In the genomic region with DNA sequence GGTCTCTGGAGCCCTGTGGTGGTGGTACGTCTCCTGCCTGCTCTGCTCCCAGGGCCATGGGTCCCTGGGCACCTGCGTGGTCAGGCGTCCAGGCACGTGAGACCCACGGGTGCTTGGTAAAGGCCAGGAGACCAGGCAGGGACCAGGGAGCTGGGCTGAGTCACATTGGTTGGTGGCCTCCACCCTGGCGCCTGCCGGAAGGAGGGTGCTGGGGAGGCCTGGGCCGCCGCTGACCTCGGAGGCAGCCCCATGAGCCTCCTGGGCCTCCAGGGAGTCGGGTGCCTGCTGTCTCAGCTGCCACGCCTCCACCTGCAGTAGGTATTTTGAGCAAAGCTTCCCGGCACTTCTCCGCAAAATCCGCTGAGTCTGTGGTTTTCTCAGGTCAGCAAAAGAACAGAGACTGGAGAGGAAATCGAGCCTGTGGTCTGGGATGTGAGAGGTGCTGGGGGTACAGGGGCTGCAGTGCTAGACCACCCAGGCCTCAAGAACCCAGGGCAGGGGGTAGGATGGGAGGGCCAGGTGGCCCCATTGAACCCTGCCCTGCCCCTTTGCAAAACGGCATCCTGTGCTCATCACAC, we compare ENCODE assay signal across 29 cellular contexts. TPM values are rescaled to one million over a fixed set of nuclear protein-coding genes. Genes with fewer than 3 reads are reported as not detected.
DNase-seq lines count a peak whose midpoint lies in the region; ATAC-seq, FAIRE-seq and TF ChIP-seq lines count a peak whose summit lies in the region.
"Had no signal": no experiment of that assay in that cellular context is flagged by ENCODE, and none has a peak within 500 bp of the region (broad histone marks: within the 10 kb centered on the region; RNA-seq: fewer than 3 reads in every experiment).

No MANE protein-coding gene starts in this region.

- H3K4ac ChIP-seq in IMR-90 (ENCODE audit: low read depth, low read length), result no peak overlapping the region
- no peak overlapping the region for H3K4ac ChIP-seq in H1 (replicated peaks; ENCODE audit: insufficient read length, low read depth, low read length)

- peaks cover 69% of the 10 kb centered on the region for H3K27me3 Mint-ChIP-seq in mesothelial cell of epicardium (ENCODE audit: low read depth)

- in situ Hi-C loops in IMR-90 (cut with MboI; ENCODE audit: low sequenced_read_pairs), result no loop called here

- H4K5ac ChIP-seq in IMR-90 (ENCODE audit: low read depth, low read length) (no peak overlapping the region), H1 (ENCODE audit: insufficient read length, low read depth, low read length) (no peak overlapping the region)

- no peak for DNase-seq in IMR-90
- no peak for DNase-seq in H1 (ENCODE audit: low read depth in 1 of 2, low spot score in 2 of 2)
- DNase-seq in vagina (ENCODE audit: extremely low spot score in 2 of 2), result no peak
- no peak for DNase-seq in mesothelial cell of epicardium (ENCODE audit: low spot score in 2 of 2, unreplicated experiment in 2 of 2)
- DNase-seq in DMS114 treated with DMSO at 0.1 percent for 48 hours (lab: John Stamatoyannopoulos, UW; ENCODE audit: unreplicated experiment), result no peak
- no peak for DNase-seq in activated CD8-positive, alpha-beta memory T cell treated with anti-CD3 and anti-CD28 coated beads, Interleukin-2, amount 50 U/mL, for 4 hours
- DNase-seq: ACHN; BE2C; CD4-positive, CD25-positive, alpha-beta regulatory T cell; DMS79; EL; GDM1; HCEC 1CT; Karpas-422; NCI-H1105; NCI-H1436 treated with DMSO at 0.1 percent for 48 hours; NCI-H1930; NCI-H2107; NCI-H446; NCI-H526; NCI-H82; NK-92 treated with Interleukin-12 subunit alpha and Interleukin-12 subunit beta, amount 100 ng/mL, for 24 hours; SHP77 treated with DMSO at 0.1 percent for 48 hours had no signal

- TF ChIP-seq POLR2A in IMR-90 (IDR thresholded peaks at IDR 0.05; ENCODE audit: low read depth, low read length), result no peak
- TF ChIP-seq POLR2A in H1 (IDR thresholded peaks at IDR 0.05; ENCODE audit: control extremely low read depth in 1 of 2, low read depth in 2 of 2, low read length in 2 of 2), result no peak
- no peak for TF ChIP-seq POLR2A in vagina (IDR thresholded peaks at IDR 0.05)

- H3K27me3 ChIP-seq in BLaER1 treated with 17β-estradiol and CSF1 and Interleukin-3, amounts not matched to agents 10 nM and 100 nM, result peaks cover 17 to 29% (median 25%) of the 10 kb centered on the region in 11 experiments; a peak in 20 of 22 replicates
- H3K27me3 ChIP-seq in IMR-90 (ENCODE audit: control insufficient read depth, insufficient read depth, low read length), result peaks cover 34% of the 10 kb centered on the region
- peaks cover 17 to 30% (median 26%) of the 10 kb centered on the region in 4 experiments for H3K27me3 ChIP-seq in H1 (replicated peaks in 1 of 4; ENCODE audit: control insufficient read depth in 3 of 4, extremely low read depth in 1 of 4, insufficient read depth in 3 of 4, low read length in 3 of 4)
- H3K27me3 ChIP-seq in vagina, result no peaks in the 10 kb centered on the region

- H2BK120ac ChIP-seq in IMR-90 (ENCODE audit: low read depth, low read length), result no peak overlapping the region
- H2BK120ac ChIP-seq in H1 (replicated peaks; ENCODE audit: low read depth, low read length), result no peak overlapping the region

- H2AK5ac ChIP-seq in IMR-90 (ENCODE audit: low read depth, low read length), result no peak overlapping the region; the same call in 1 of the 2 replicates
- peak overlapping the region; percentile 65; the same call in 1 of the 2 replicates for H2AK5ac ChIP-seq in H1 (ENCODE audit: low read depth, low read length)

- H3K56ac ChIP-seq in IMR-90 (ENCODE audit: extremely low read depth, insufficient read depth, low read length) (no peak overlapping the region), H1 (replicated peaks; ENCODE audit: insufficient read length, low read depth, low read length) (no peak overlapping the region)

- ATAC-seq in IMR-90 (ENCODE audit: low read depth), result no peak
- ATAC-seq: GM12878, GM23338, Panc1 had no signal

- H2BK5ac ChIP-seq in IMR-90 (ENCODE audit: low read depth, low read length, poor library complexity, severe bottlenecking), result no peak overlapping the region
- no peak overlapping the region for H2BK5ac ChIP-seq in H1 (ENCODE audit: low read depth, low read length)

- no peaks in the 10 kb centered on the region for H3K36me3 ChIP-seq in BLaER1 treated with 17β-estradiol and CSF1 and Interleukin-3, amounts not matched to agents 10 nM and 100 nM
- no peaks in the 10 kb centered on the region for H3K36me3 ChIP-seq in IMR-90 (ENCODE audit: control insufficient read depth, insufficient read depth, low read length)
- H3K36me3 ChIP-seq in H1 (ENCODE audit: control insufficient read depth in 2 of 4, insufficient read depth in 4 of 4, low read length in 3 of 4), result no peaks in the 10 kb centered on the region; a peak in 1 of 8 replicates
- no peaks in the 10 kb centered on the region for H3K36me3 ChIP-seq in vagina
- H3K36me3 ChIP-seq: BE2C had no signal

- intact Hi-C loops in IMR-90 (cut with micrococcal nuclease) (no loop called here), vagina (cut with DNase I) (no loop called here)

- H3K9me3 Mint-ChIP-seq in mesothelial cell of epicardium, result no peaks in the 10 kb centered on the region

- H2AK9ac ChIP-seq in IMR-90 (replicated peaks; ENCODE audit: low read depth, low read length, poor library complexity), result no peak overlapping the region

- no peak overlapping the region for H3K23ac ChIP-seq in IMR-90 (ENCODE audit: low read depth, low read length)
- H3K23ac ChIP-seq in H1 (ENCODE audit: insufficient read length), result no peak overlapping the region

- H3K9ac ChIP-seq in BLaER1 treated with 17β-estradiol and CSF1 and Interleukin-3, amounts not matched to agents 10 nM and 100 nM, result peak overlapping the region in 3 of 11 experiments; percentile 6 to 53 (median 35); a peak in 3 of 22 replicates
- H3K9ac ChIP-seq in IMR-90 (ENCODE audit: low read depth, low read length) (no peak overlapping the region), H1 (replicated peaks in 1 of 4; ENCODE audit: extremely low read depth in 1 of 4, low read depth in 3 of 4, low read length in 3 of 4) (no peak overlapping the region)

- no peak overlapping the region for H3K4me3 Mint-ChIP-seq in mesothelial cell of epicardium
- H3K4me3 Mint-ChIP-seq: CD4-positive, CD25-positive, alpha-beta regulatory T cell; GM23338 had no signal

- no TSS peak for BruUV-seq in IMR-90 (replicated peaks; lab: Mats Ljungman, UMichigan)

- H4K8ac ChIP-seq in IMR-90 (ENCODE audit: low read depth in 2 of 2, low read length in 2 of 2) (no peak overlapping the region), H1 (ENCODE audit: extremely low read depth, insufficient read depth, low read length) (no peak overlapping the region)

- CTCF ChIA-PET in IMR-90 (lab: Yijun Ruan, JAX) (no interaction called here), H1 (lab: Charles Lee; ENCODE audit: partially characterized antibody) (interaction anchor here (0.6 kb wide), 1 partner anchor 18 kb away, joined by 3 read pairs; no protein-coding TSS in a partner anchor)

- H2BK20ac ChIP-seq in IMR-90 (ENCODE audit: low read depth, low read length) (no peak overlapping the region), H1 (ENCODE audit: low read length) (no peak overlapping the region)

- no peak overlapping the region for H2BK12ac ChIP-seq in H1 (ENCODE audit: low read depth, low read length)

- H4K20me1 ChIP-seq in BLaER1 treated with 17β-estradiol and CSF1 and Interleukin-3, amounts not matched to agents 10 nM and 100 nM, result peaks cover 0 to 6% (median 0%) of the 10 kb centered on the region in 11 experiments; a peak in 1 of 22 replicates
- H4K20me1 ChIP-seq in IMR-90 (ENCODE audit: insufficient read depth, low read length) (0 out of 2 replicates have a peak, but pooled peaks cover 7% of the 10 kb centered on the region), H1 (replicated peaks in 1 of 2; ENCODE audit: control insufficient read depth in 1 of 2, insufficient read depth in 2 of 2, low read length in 2 of 2) (peaks cover 8 to 12% of the 10 kb centered on the region in 2 experiments)

- H3K4me3 ChIP-seq in BLaER1 treated with 17β-estradiol and CSF1 and Interleukin-3, amounts not matched to agents 10 nM and 100 nM, result no peak overlapping the region
- H3K4me3 ChIP-seq in IMR-90 (ENCODE audit: insufficient read depth, low read depth, low read length) (no peak overlapping the region), H1 (ENCODE audit: extremely low read depth in 1 of 4, insufficient read depth in 2 of 4, low read depth in 3 of 4, low read length in 4 of 4) (no peak overlapping the region), vagina (no peak overlapping the region)
- H3K4me3 ChIP-seq: GM12878, GM23338 had no signal

- peak overlapping the region; percentile 55 to 83 (median 75) for H3K4me2 ChIP-seq in BLaER1 treated with 17β-estradiol and CSF1 and Interleukin-3, amounts not matched to agents 10 nM and 100 nM
- H3K4me2 ChIP-seq in IMR-90 (ENCODE audit: low read depth, low read length) (no peak overlapping the region), H1 (ENCODE audit: insufficient read depth in 1 of 2, low read depth in 2 of 2, low read length in 2 of 2) (no peak overlapping the region)
- H3K4me2 ChIP-seq: GM23338 had no signal

- no peak overlapping the region for H2BK15ac ChIP-seq in IMR-90 (ENCODE audit: low read depth, low read length)
- H2BK15ac ChIP-seq in H1 (ENCODE audit: low read length), result no peak overlapping the region

- 82% methylated on average over 10 of the region's 17 CpGs; no CpG with 5 or more reads in 1 of the 2 experiments for WGBS in IMR-90 (ENCODE audit: extremely low coverage in 2 of 2, insufficient read length in 1 of 2), 2 experiments
- 77% methylated on average over 17 of the region's 17 CpGs; no CpG with 5 or more reads in 1 of the 2 experiments for WGBS in H1 (ENCODE audit: extremely low coverage in 1 of 2, insufficient coverage in 1 of 2, insufficient read length in 1 of 2, insufficient replicate concordance in 2 of 2, low coverage in 1 of 2, low lambda C conversion rate in 2 of 2, missing lambda C conversion rate in 1 of 2), 2 experiments

- TF ChIP-seq RAD21 in IMR-90 (IDR thresholded peaks at IDR 0.05; ENCODE audit: low read length) (no peak), H1 (IDR thresholded peaks at IDR 0.05 in 1 of 2, conservative IDR thresholded peaks at IDR 0.05 in 1 of 2; ENCODE audit: low read depth in 2 of 2, low read length in 2 of 2) (no peak)

- H3K4me1 Mint-ChIP-seq in mesothelial cell of epicardium, result peaks cover 4% of the 10 kb centered on the region

- no peak overlapping the region for H2AFZ ChIP-seq in IMR-90 (replicated peaks; ENCODE audit: low read length, poor library complexity)
- H2AFZ ChIP-seq in H1 (ENCODE audit: low read length), result no peak overlapping the region
- H2AFZ ChIP-seq: GM23338 had no signal

- no peak overlapping the region for H3K27ac ChIP-seq in BLaER1 treated with 17β-estradiol and CSF1 and Interleukin-3, amounts not matched to agents 10 nM and 100 nM
- no peak overlapping the region for H3K27ac ChIP-seq in IMR-90 (ENCODE audit: insufficient read depth, low read length)
- no peak overlapping the region for H3K27ac ChIP-seq in H1 (ENCODE audit: low read depth, low read length)
- H3K27ac ChIP-seq in vagina, result peak overlapping the region; percentile 50

- no peaks in the 10 kb centered on the region for H3K36me3 Mint-ChIP-seq in mesothelial cell of epicardium
- H3K36me3 Mint-ChIP-seq: CD4-positive, CD25-positive, alpha-beta regulatory T cell had no signal

- H4K91ac ChIP-seq in IMR-90 (ENCODE audit: insufficient read depth, low read depth, low read length) (no peak overlapping the region), H1 (replicated peaks; ENCODE audit: insufficient read length, low read length) (no peak overlapping the region)

- H3K4me1 ChIP-seq in BLaER1 treated with 17β-estradiol and CSF1 and Interleukin-3, amounts not matched to agents 10 nM and 100 nM, result peaks cover 8 to 28% (median 21%) of the 10 kb centered on the region in 10 experiments
- H3K4me1 ChIP-seq in IMR-90 (ENCODE audit: control insufficient read depth, insufficient read depth, low read length), result no peaks in the 10 kb centered on the region; the same call in 1 of the 2 replicates
- H3K4me1 ChIP-seq in H1 (replicated peaks in 1 of 4; ENCODE audit: control insufficient read depth in 3 of 4, insufficient read depth in 4 of 4, low read length in 3 of 4), result peaks cover 0 to 3% (median 1%) of the 10 kb centered on the region in 4 experiments; a peak in 3 of 7 replicates
- H3K4me1 ChIP-seq in vagina, result peaks cover 36% of the 10 kb centered on the region
- H3K4me1 ChIP-seq: BE2C had no signal

- H3K79me2 ChIP-seq in H1 (ENCODE audit: control insufficient read depth in 1 of 2, insufficient read depth in 2 of 2, low read length in 2 of 2), result no peaks in the 10 kb centered on the region

- 0 out of 22 replicates have a peak, but pooled peaks cover 0 to 4% (median 0%) of the 10 kb centered on the region in 11 experiments for H3K9me3 ChIP-seq in BLaER1 treated with 17β-estradiol and CSF1 and Interleukin-3, amounts not matched to agents 10 nM and 100 nM (replicated peaks in 1 of 11)
- peaks cover 2% of the 10 kb centered on the region; the same call in 1 of the 2 replicates for H3K9me3 ChIP-seq in IMR-90 (ENCODE audit: control insufficient read depth, insufficient read depth, low read length)
- H3K9me3 ChIP-seq in H1 (ENCODE audit: insufficient read depth in 2 of 2, low read depth in 1 of 2, low read length in 1 of 2), result no peaks in the 10 kb centered on the region
- H3K9me3 ChIP-seq in vagina, result no peaks in the 10 kb centered on the region
- H3K9me3 ChIP-seq: BE2C had no signal

- TF ChIP-seq EP300 in H1 (IDR thresholded peaks at IDR 0.05; ENCODE audit: borderline replicate concordance in 1 of 2, low read depth in 2 of 2, low read length in 2 of 2), result no peak

- no peaks in the 10 kb centered on the region for H3K79me1 ChIP-seq in IMR-90 (ENCODE audit: low read depth in 1 of 2, low read length in 2 of 2)
- no peaks in the 10 kb centered on the region for H3K79me1 ChIP-seq in H1 (ENCODE audit: low read depth, low read length)

- no peak overlapping the region for H3K18ac ChIP-seq in IMR-90 (ENCODE audit: low read depth, low read length)
- H3K18ac ChIP-seq in H1 (ENCODE audit: extremely low read depth, low read length), result no peak overlapping the region; the same call in 1 of the 2 replicates

- H3K14ac ChIP-seq in IMR-90 (replicated peaks; ENCODE audit: low read depth, low read length) (no peak overlapping the region), H1 (ENCODE audit: insufficient read length) (no peak overlapping the region)

- POLR2A ChIA-PET in IMR-90 (lab: Charles Lee; ENCODE audit: unreplicated experiment), result no interaction called here
- POLR2A ChIA-PET in H1 (lab: Charles Lee; ENCODE audit: partially characterized antibody), result no interaction called here

- peaks cover 4% of the 10 kb centered on the region; the same call in 1 of the 2 replicates for H3K9me1 ChIP-seq in IMR-90 (ENCODE audit: insufficient read depth, low read length)

- H3K23me2 ChIP-seq in H1 (ENCODE audit: low read depth, low read length), result peaks cover 8% of the 10 kb centered on the region; the same call in 1 of the 2 replicates

- H3K27ac Mint-ChIP-seq in mesothelial cell of epicardium, result no peak overlapping the region
- H3K27ac Mint-ChIP-seq: CD4-positive, CD25-positive, alpha-beta regulatory T cell; GM23338 had no signal

- dilution Hi-C loops in IMR-90 (cut with HindIII; ENCODE audit: low sequenced_read_pairs, unreplicated experiment), result no loop called here

- FAIRE-seq in H1 (lab: Jason Lieb, UNC), result no peak
- FAIRE-seq: D721Med, GM12878 had no signal

- TF ChIP-seq CTCF in IMR-90 (conservative IDR thresholded peaks at IDR 0.05; ENCODE audit: low read depth, low read length) (no peak), H1 (IDR thresholded peaks at IDR 0.05; ENCODE audit: control extremely low read depth in 1 of 3, insufficient read depth in 1 of 3, low read depth in 1 of 3, low read length in 3 of 3) (no peak), vagina (IDR thresholded peaks at IDR 0.05) (no peak), mesothelial cell of epicardium (IDR thresholded peaks at IDR 0.05; ENCODE audit: unreplicated experiment) (no peak)

RNA-seq across cellular contexts. Expression of gene PLK5, which starts 3.6 kb away (rescaled TPM):
- total RNA-seq in IMR-90 (2012; rRNA removed) (not detected in 2 replicates), vagina (0.49 TPM), mesothelial cell of epicardium (0.38 to 0.51 TPM (median 0.38 TPM) in 3 replicates)
- polyA plus RNA-seq in IMR-90 (2012; rRNA removed) (0.04 TPM in 1 of 2 replicates, not detected in the other), H1 (2011; rRNA removed) (0.45 and 0.82 TPM in 2 replicates)
- polyA plus RNA-seq in IMR-90 (2012; cell fraction: cytosol; rRNA removed), result 0.05 TPM in 1 of 2 replicates, not detected in the other
- polyA plus RNA-seq in IMR-90 (2012; cell fraction: nucleus; rRNA removed; ENCODE audit: low replicate concordance), result 0.76 and 1.1 TPM in 2 replicates
- total RNA-seq in H1 (2021; fragmentation: NEBNext Ultra II Directional; extraction: Animal tissue kit (Norgen Biotek cat#: 25700)), result 0.43 and 1.2 TPM in 2 replicates
- polyA plus RNA-seq in H1 (2011; cell fraction: cytosol; rRNA removed), result 0.69 TPM
- polyA plus RNA-seq in H1 (2011; cell fraction: nucleus; rRNA removed), result 4.9 TPM
- polyA plus RNA-seq in H1 (2012, experiment 1 of 2), result 0.56 to 0.73 TPM (median 0.64 TPM) in 3 of 4 replicates, not detected in the other
- polyA plus RNA-seq in H1 (2012, experiment 2 of 2), result 0.29 TPM
- 0.81 TPM for polyA plus RNA-seq in H1 (2013, experiment 1 of 2)
- 0.33 TPM for polyA plus RNA-seq in H1 (2013, experiment 2 of 2)
- 0.06 and 0.29 TPM in 2 replicates for polyA minus RNA-seq in H1 (2011; rRNA and poly(A)+ RNA removed)
- 0.66 TPM for polyA minus RNA-seq in H1 (2011; cell fraction: cytosol; rRNA and poly(A)+ RNA removed)
- polyA minus RNA-seq in H1 (2011; cell fraction: nucleus; rRNA and poly(A)+ RNA removed), result 1.5 TPM
- total RNA-seq: CD4-positive, CD25-positive, alpha-beta regulatory T cell; T-helper 1 cell treated with Interleukin-12 subunit alpha and Interleukin-12 subunit beta and Interleukin-4 antibody, amounts not matched to agents 30 ng/mL and 1 ng/mL, for 36 hours had no signal
- polyA plus RNA-seq: CD4-positive, CD25-positive, alpha-beta regulatory T cell; GM12878 had no signal

RNA-seq across cellular contexts. Expression of gene ADAMTSL5, which starts 7.5 kb away (rescaled TPM):
- 0.83 and 0.90 TPM in 2 replicates for total RNA-seq in IMR-90 (2012; rRNA removed)
- polyA plus RNA-seq in IMR-90 (2012; rRNA removed), result 10.8 and 13.4 TPM in 2 replicates
- polyA plus RNA-seq in IMR-90 (2012; cell fraction: cytosol; rRNA removed), result 7.7 and 13.2 TPM in 2 replicates
- polyA plus RNA-seq in IMR-90 (2012; cell fraction: nucleus; rRNA removed; ENCODE audit: low replicate concordance), result 31.7 and 79.5 TPM in 2 replicates
- total RNA-seq in H1 (2021; fragmentation: NEBNext Ultra II Directional; extraction: Animal tissue kit (Norgen Biotek cat#: 25700)), result 0.99 and 1.4 TPM in 2 replicates
- polyA plus RNA-seq in H1 (2011; rRNA removed), result 0.82 and 2.6 TPM in 2 replicates
- polyA plus RNA-seq in H1 (2011; cell fraction: cytosol; rRNA removed), result 1.0 TPM
- polyA plus RNA-seq in H1 (2011; cell fraction: nucleus; rRNA removed), result 2.7 TPM
- polyA plus RNA-seq in H1 (2012, experiment 1 of 2), result 0.42 to 0.86 TPM (median 0.67 TPM) in 4 replicates
- 0.30 TPM for polyA plus RNA-seq in H1 (2012, experiment 2 of 2)
- polyA plus RNA-seq in H1 (2013, experiment 1 of 2), result 0.26 TPM
- polyA plus RNA-seq in H1 (2013, experiment 2 of 2), result 0.42 TPM
- 0.09 and 0.49 TPM in 2 replicates for polyA minus RNA-seq in H1 (2011; rRNA and poly(A)+ RNA removed)
- polyA minus RNA-seq in H1 (2011; cell fraction: cytosol; rRNA and poly(A)+ RNA removed), result not detected
- polyA minus RNA-seq in H1 (2011; cell fraction: nucleus; rRNA and poly(A)+ RNA removed), result 0.40 TPM
- 22.6 TPM for total RNA-seq in vagina
- total RNA-seq in mesothelial cell of epicardium, result 4.0 to 4.6 TPM (median 4.3 TPM) in 3 replicates

RNA-seq across cellular contexts. Expression of gene REEP6, which starts 29.3 kb away (rescaled TPM):
- 1.3 and 1.7 TPM in 2 replicates for total RNA-seq in IMR-90 (2012; rRNA removed)
- 2.2 and 3.2 TPM in 2 replicates for polyA plus RNA-seq in IMR-90 (2012; rRNA removed)
- 2.8 and 4.8 TPM in 2 replicates for polyA plus RNA-seq in IMR-90 (2012; cell fraction: cytosol; rRNA removed)
- 2.0 and 2.7 TPM in 2 replicates for polyA plus RNA-seq in IMR-90 (2012; cell fraction: nucleus; rRNA removed; ENCODE audit: low replicate concordance)
- total RNA-seq in H1 (2021; fragmentation: NEBNext Ultra II Directional; extraction: Animal tissue kit (Norgen Biotek cat#: 25700)), result 12.6 and 13.4 TPM in 2 replicates
- 20.7 and 31.4 TPM in 2 replicates for polyA plus RNA-seq in H1 (2011; rRNA removed)
- polyA plus RNA-seq in H1 (2011; cell fraction: cytosol; rRNA removed), result 12.6 TPM
- 14.4 TPM for polyA plus RNA-seq in H1 (2011; cell fraction: nucleus; rRNA removed)
- 8.7 to 19.5 TPM (median 15.4 TPM) in 4 replicates for polyA plus RNA-seq in H1 (2012, experiment 1 of 2)
- polyA plus RNA-seq in H1 (2012, experiment 2 of 2), result 12.8 TPM
- 17.9 TPM for polyA plus RNA-seq in H1 (2013, experiment 1 of 2)
- 25.1 TPM for polyA plus RNA-seq in H1 (2013, experiment 2 of 2)
- 4.2 and 5.5 TPM in 2 replicates for polyA minus RNA-seq in H1 (2011; rRNA and poly(A)+ RNA removed)
- 13.8 TPM for polyA minus RNA-seq in H1 (2011; cell fraction: cytosol; rRNA and poly(A)+ RNA removed)
- polyA minus RNA-seq in H1 (2011; cell fraction: nucleus; rRNA and poly(A)+ RNA removed), result 6.6 TPM
- total RNA-seq in vagina, result 6.1 TPM
- 3.6 to 3.9 TPM (median 3.8 TPM) in 3 replicates for total RNA-seq in mesothelial cell of epicardium

RNA-seq across cellular contexts. Expression of gene PCSK4, which starts 30.1 kb away (rescaled TPM):
- total RNA-seq in IMR-90 (2012; rRNA removed) (0.56 and 0.72 TPM in 2 replicates), vagina (5.4 TPM), mesothelial cell of epicardium (20.9 to 24.0 TPM (median 22.6 TPM) in 3 replicates)
- polyA plus RNA-seq in IMR-90 (2012; rRNA removed) (1.7 and 2.9 TPM in 2 replicates), H1 (2011; rRNA removed) (10.7 and 18.3 TPM in 2 replicates)
- 0.29 and 1.2 TPM in 2 replicates for polyA plus RNA-seq in IMR-90 (2012; cell fraction: cytosol; rRNA removed)
- 31.5 and 85.3 TPM in 2 replicates for polyA plus RNA-seq in IMR-90 (2012; cell fraction: nucleus; rRNA removed; ENCODE audit: low replicate concordance)
- 9.7 and 9.8 TPM in 2 replicates for total RNA-seq in H1 (2021; fragmentation: NEBNext Ultra II Directional; extraction: Animal tissue kit (Norgen Biotek cat#: 25700))
- 13.4 TPM for polyA plus RNA-seq in H1 (2011; cell fraction: cytosol; rRNA removed)
- 104 TPM for polyA plus RNA-seq in H1 (2011; cell fraction: nucleus; rRNA removed)
- 7.7 to 16.1 TPM (median 11.6 TPM) in 4 replicates for polyA plus RNA-seq in H1 (2012, experiment 1 of 2)
- 5.0 TPM for polyA plus RNA-seq in H1 (2012, experiment 2 of 2)
- 8.5 TPM for polyA plus RNA-seq in H1 (2013, experiment 1 of 2)
- polyA plus RNA-seq in H1 (2013, experiment 2 of 2), result 5.6 TPM
- 1.6 and 1.9 TPM in 2 replicates for polyA minus RNA-seq in H1 (2011; rRNA and poly(A)+ RNA removed)
- polyA minus RNA-seq in H1 (2011; cell fraction: cytosol; rRNA and poly(A)+ RNA removed), result 8.1 TPM
- polyA minus RNA-seq in H1 (2011; cell fraction: nucleus; rRNA and poly(A)+ RNA removed), result 14.3 TPM

RNA-seq across cellular contexts. Expression of gene C19orf25, which starts 41.3 kb away (rescaled TPM):
- total RNA-seq in IMR-90 (2012; rRNA removed), result 10.4 and 10.6 TPM in 2 replicates
- polyA plus RNA-seq in IMR-90 (2012; rRNA removed), result 34.9 and 40.8 TPM in 2 replicates
- 36.9 and 49.4 TPM in 2 replicates for polyA plus RNA-seq in IMR-90 (2012; cell fraction: cytosol; rRNA removed)
- 25.0 and 47.9 TPM in 2 replicates for polyA plus RNA-seq in IMR-90 (2012; cell fraction: nucleus; rRNA removed; ENCODE audit: low replicate concordance)
- 41.3 and 41.4 TPM in 2 replicates for total RNA-seq in H1 (2021; fragmentation: NEBNext Ultra II Directional; extraction: Animal tissue kit (Norgen Biotek cat#: 25700))
- polyA plus RNA-seq in H1 (2011; rRNA removed), result 67.4 and 92.2 TPM in 2 replicates
- 63.6 TPM for polyA plus RNA-seq in H1 (2011; cell fraction: cytosol; rRNA removed)
- polyA plus RNA-seq in H1 (2011; cell fraction: nucleus; rRNA removed), result 64.5 TPM
- polyA plus RNA-seq in H1 (2012, experiment 1 of 2), result 25.3 to 39.5 TPM (median 37.9 TPM) in 4 replicates
- 36.7 TPM for polyA plus RNA-seq in H1 (2012, experiment 2 of 2)
- polyA plus RNA-seq in H1 (2013, experiment 1 of 2), result 39.5 TPM
- polyA plus RNA-seq in H1 (2013, experiment 2 of 2), result 40.6 TPM
- 12.2 and 15.1 TPM in 2 replicates for polyA minus RNA-seq in H1 (2011; rRNA and poly(A)+ RNA removed)
- polyA minus RNA-seq in H1 (2011; cell fraction: cytosol; rRNA and poly(A)+ RNA removed), result 22.1 TPM
- 35.7 TPM for polyA minus RNA-seq in H1 (2011; cell fraction: nucleus; rRNA and poly(A)+ RNA removed)
- 25.0 TPM for total RNA-seq in vagina
- total RNA-seq in mesothelial cell of epicardium, result 29.4 to 34.2 TPM (median 30.0 TPM) in 3 replicates

Comparison
In these comparisons a context has a peak if more than half of its experiments do, and no peak if none do; other contexts are left out.
1. H3K4me2 ChIP-seq: peak in BLaER1 treated with 17β-estradiol and CSF1 and Interleukin-3, amounts not matched to agents 10 nM and 100 nM (11 of 11); none in IMR-90 (single experiment) and H1 (0 of 2).